ENCODE assay signal across 9 cellular contexts in the genomic region with DNA sequence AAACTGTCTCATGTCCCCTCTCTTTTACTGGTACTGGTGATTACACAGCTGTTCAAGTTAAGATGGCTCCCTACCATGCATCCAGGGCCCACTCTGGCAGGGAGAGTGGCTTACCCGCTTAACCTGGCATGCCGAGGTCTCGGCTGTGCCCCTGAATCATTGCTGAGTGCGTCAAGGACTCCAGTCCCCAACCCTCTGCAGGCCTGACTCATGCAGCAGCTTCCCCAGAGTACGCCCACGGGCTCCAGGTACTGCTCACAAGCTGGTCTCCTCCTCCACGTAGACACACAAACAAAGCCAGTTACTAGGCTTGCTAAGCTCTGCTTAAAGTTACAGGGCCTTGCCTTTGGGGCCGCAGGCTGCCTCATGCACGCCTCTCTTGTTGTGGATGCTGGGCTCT.
DNase-seq lines count a peak whose midpoint lies in the region; TF ChIP-seq lines count a peak whose summit lies in the region.
"Had no signal": no experiment of that assay in that cellular context is flagged by ENCODE, and none has a peak within 500 bp of the region (broad histone marks: within the 10 kb centered on the region; RNA-seq: fewer than 3 reads in every experiment).

No MANE protein-coding gene starts in this region.

- no peaks in the 10 kb centered on the region for H3K9me3 ChIP-seq in smooth muscle cell (replicated peaks; ENCODE audit: low read depth)
- H3K9me3 ChIP-seq: neutrophil had no signal

- DNase-seq in COLO829 (ENCODE audit: low spot score) = peak; percentile 49
- DNase-seq in activated CD4-positive, CD25-positive, alpha-beta regulatory T cell treated with anti-CD3 and anti-CD28 coated beads, Interleukin-2, amount 50 U/mL, for 16 hours (ENCODE audit: low read depth, low spot score) = peak; percentile 71
- peak; percentile 95 for DNase-seq in brain microvascular endothelial cell
- DNase-seq in smooth muscle cell (lab: John Stamatoyannopoulos, UW; ENCODE audit: unreplicated experiment) = no peak
- no peak for DNase-seq in posterior vena cava (ENCODE audit: low spot score)
- DNase-seq in HT-29 (ENCODE audit: low spot score) = no peak
- no peak for DNase-seq in NCI-H128 (lab: John Stamatoyannopoulos, UW; ENCODE audit: unreplicated experiment)
- DNase-seq in NCI-H1417 treated with DMSO at 0.1 percent for 48 hours (lab: John Stamatoyannopoulos, UW) = no peak

- H3K27me3 ChIP-seq in brain microvascular endothelial cell (replicated peaks) = no peaks in the 10 kb centered on the region
- H3K27me3 ChIP-seq in smooth muscle cell (ENCODE audit: low read depth) = no peaks in the 10 kb centered on the region
- H3K27me3 ChIP-seq: neutrophil had no signal

- H3K4me1 ChIP-seq in smooth muscle cell (ENCODE audit: low read depth) = no peaks in the 10 kb centered on the region

- no peaks in the 10 kb centered on the region for H3K36me3 ChIP-seq in brain microvascular endothelial cell (replicated peaks)
- H3K36me3 ChIP-seq in smooth muscle cell (ENCODE audit: low read depth) = no peaks in the 10 kb centered on the region
- H3K36me3 ChIP-seq: neutrophil had no signal

- H3K27ac ChIP-seq in brain microvascular endothelial cell (peak overlapping the region; percentile 19), smooth muscle cell (ENCODE audit: low read depth) (peak overlapping the region; percentile 91)
- H3K27ac ChIP-seq: neutrophil had no signal

- WGBS in smooth muscle cell (ENCODE audit: low lambda C conversion rate) = 41% methylated on average over 9 of the region's 9 CpGs

- H3K4me3 ChIP-seq in brain microvascular endothelial cell (ENCODE audit: low read depth, low read length) (no peak overlapping the region), smooth muscle cell (no peak overlapping the region)

- peak overlapping the region; percentile 30 for H3K4me2 ChIP-seq in smooth muscle cell

- H4K20me1 ChIP-seq in smooth muscle cell (ENCODE audit: low read depth) = no peaks in the 10 kb centered on the region

- H3K79me2 ChIP-seq in smooth muscle cell (ENCODE audit: low read depth) = no peaks in the 10 kb centered on the region

- intact Hi-C loops in posterior vena cava (cut with DNase I) = no loop called here

- H2AFZ ChIP-seq in smooth muscle cell (ENCODE audit: low read depth) = no peak overlapping the region

- in situ Hi-C loops in brain microvascular endothelial cell (cut with HindIII; ENCODE audit: low pct_ligation_motif_present, low sequenced_read_pairs) = no loop called here

- peak overlapping the region; percentile 82 for H3K9ac ChIP-seq in smooth muscle cell (ENCODE audit: low read depth)

- no peaks in the 10 kb centered on the region for H3F3A ChIP-seq in smooth muscle cell (ENCODE audit: low read depth)

- TF ChIP-seq CTCF in brain microvascular endothelial cell (IDR thresholded peaks at IDR 0.05; ENCODE audit: low read depth, low read length, missing control alignments) = no peak
- TF ChIP-seq CTCF in smooth muscle cell (IDR thresholded peaks at IDR 0.05; ENCODE audit: borderline replicate concordance, insufficient read depth, poor library complexity, severe bottlenecking) = no peak

Comparison
In these comparisons a context has a peak if more than half of its experiments do, and no peak if none do; other contexts are left out.
1. DNase-seq: peak in COLO829 (single experiment), activated CD4-positive, CD25-positive, alpha-beta regulatory T cell treated with anti-CD3 and anti-CD28 coated beads, Interleukin-2, amount 50 U/mL, for 16 hours (single experiment) and brain microvascular endothelial cell (single experiment); none in smooth muscle cell (single experiment), posterior vena cava (single experiment), HT-29 (single experiment), NCI-H128 (single experiment) and NCI-H1417 treated with DMSO at 0.1 percent for 48 hours (single experiment).